Comparison of ENCODE assay signal across 18 cellular contexts in genomic region chr20:34512955-34513419, GRCh38. TPM values are rescaled to one million over a fixed set of nuclear protein-coding genes. Genes with fewer than 3 reads are reported as not detected.
DNase-seq lines count a peak whose midpoint lies in the region; ATAC-seq and TF ChIP-seq lines count a peak whose summit lies in the region.
"Had no signal": no experiment of that assay in that cellular context is flagged by ENCODE, and none has a peak within 500 bp of the region (broad histone marks: within the 10 kb centered on the region; RNA-seq: fewer than 3 reads in every experiment).

No MANE protein-coding gene starts in this region.

- CTCF ChIA-PET in CD4-positive, alpha-beta T cell (lab: Charles Lee): no interaction called here

- H3K27ac ChIP-seq in CD4-positive, alpha-beta T cell (ENCODE audit: low read depth, low read length): no peak overlapping the region
- peak overlapping the region; percentile 7 to 99 (median 75) for H3K27ac ChIP-seq in dorsolateral prefrontal cortex
- H3K27ac ChIP-seq: heart right ventricle, HL-60, psoas muscle had no signal

- H3K4me1 Mint-ChIP-seq in CD4-positive, alpha-beta T cell (ENCODE audit: low read depth): peaks cover 44% of the 10 kb centered on the region
- H3K4me1 Mint-ChIP-seq in nephron progenitor cell: peaks cover 28% of the 10 kb centered on the region

- H3K9me3 ChIP-seq in CD4-positive, alpha-beta T cell (ENCODE audit: control insufficient read depth, low read length): no peaks in the 10 kb centered on the region
- H3K9me3 ChIP-seq: heart right ventricle, psoas muscle had no signal

- no peak for DNase-seq in CD4-positive, alpha-beta T cell
- DNase-seq in NAMALWA (ENCODE audit: low spot score) (peak; percentile 37), dorsolateral prefrontal cortex (no peak), nephron progenitor cell (no peak)
- DNase-seq in stimulated activated CD4-positive, alpha-beta T cell treated with anti-CD3 and anti-CD28 coated beads, Interleukin-2, amount 100 ng/mL, for 24 hours: no peak
- no peak for DNase-seq in stimulated activated CD4-positive, alpha-beta T cell treated with anti-CD3 and anti-CD28 coated beads, Interleukin-4, amount 100 ng/mL, for 1 hour
- DNase-seq: activated CD4-positive, alpha-beta T cell treated with anti-CD3 and anti-CD28 coated beads for 1 hour; activated T-cell treated with anti-CD3 and anti-CD28 coated beads, Interleukin-2, amount 50 U/mL, for 4 hours; C1 segment of cervical spinal cord; heart right ventricle; NCI-H2171; psoas muscle; stimulated activated CD4-positive, alpha-beta T cell treated with anti-CD3 and anti-CD28 coated beads, Interleukin-4, amount 100 ng/mL, for 24 hours; stimulated activated naive CD4-positive, alpha-beta T cell had no signal

- H3K27ac Mint-ChIP-seq in CD4-positive, alpha-beta T cell: peak overlapping the region; percentile 80
- peak overlapping the region; percentile 19 for H3K27ac Mint-ChIP-seq in nephron progenitor cell

- intact Hi-C loops in CD4-positive, alpha-beta T cell (cut with DNase I, micrococcal nuclease): loop anchor here (10.0 kb wide), 2 partner anchors 362 to 398 kb away; partner anchors contain the start of genes EIF2S2 (in 2 of the 2), ACSS2 (in 1 of the 2) and GGT7 (in 1 of the 2)
- intact Hi-C loops in dorsolateral prefrontal cortex (cut with DNase I): no loop called here

- H3K27me3 Mint-ChIP-seq in CD4-positive, alpha-beta T cell: no peaks in the 10 kb centered on the region
- no peaks in the 10 kb centered on the region for H3K27me3 Mint-ChIP-seq in nephron progenitor cell (ENCODE audit: low read depth, poor library complexity)

- TF ChIP-seq CTCF in CD4-positive, alpha-beta T cell (IDR thresholded peaks at IDR 0.05): no peak
- TF ChIP-seq CTCF in dorsolateral prefrontal cortex (IDR thresholded peaks at IDR 0.05 in 54 of 56, conservative IDR thresholded peaks at IDR 0.05 in 2 of 56; ENCODE audit: low read depth in 1 of 56, partially characterized antibody in 56 of 56): no peak
- TF ChIP-seq CTCF in nephron progenitor cell (IDR thresholded peaks at IDR 0.05): no peak

- no peaks in the 10 kb centered on the region for H3K27me3 ChIP-seq in CD4-positive, alpha-beta T cell (ENCODE audit: control insufficient read depth, insufficient read depth, low read length)
- no peaks in the 10 kb centered on the region for H3K27me3 ChIP-seq in dorsolateral prefrontal cortex
- H3K27me3 ChIP-seq: heart right ventricle had no signal

- H3K9me3 Mint-ChIP-seq in CD4-positive, alpha-beta T cell: no peaks in the 10 kb centered on the region
- H3K9me3 Mint-ChIP-seq in nephron progenitor cell: no peaks in the 10 kb centered on the region
- H3K9me3 Mint-ChIP-seq: activated T-cell treated with anti-CD3 and anti-CD28 coated beads, Interleukin-2, amount 50 U/mL, for 4 hours had no signal

- H3K4me3 ChIP-seq in dorsolateral prefrontal cortex: peak overlapping the region in 1 of 59 donors; percentile 2
- H3K4me3 ChIP-seq: heart right ventricle, psoas muscle had no signal

- ATAC-seq in CD4-positive, alpha-beta T cell (ENCODE audit: poor library complexity): no peak
- ATAC-seq in HG02678 (IDR thresholded peaks at IDR 0.05; ENCODE audit: unreplicated experiment) (no peak), HG02759 (IDR thresholded peaks at IDR 0.05; ENCODE audit: unreplicated experiment) (no peak)
- ATAC-seq: activated T-cell treated with anti-CD3 and anti-CD28 coated beads, Interleukin-2, amount 50 U/mL, for 4 hours; heart right ventricle; psoas muscle; SK-N-SH treated with all-trans-retinoic acid at 6 μM for 48 hours had no signal

- peaks cover 45% of the 10 kb centered on the region for H3K36me3 Mint-ChIP-seq in CD4-positive, alpha-beta T cell (ENCODE audit: low read depth)
- peaks cover 46% of the 10 kb centered on the region for H3K36me3 Mint-ChIP-seq in nephron progenitor cell (ENCODE audit: low read depth)

- H3K4me3 Mint-ChIP-seq in CD4-positive, alpha-beta T cell: peak overlapping the region; percentile 80
- no peak overlapping the region for H3K4me3 Mint-ChIP-seq in nephron progenitor cell
- H3K4me3 Mint-ChIP-seq: activated T-cell treated with anti-CD3 and anti-CD28 coated beads, Interleukin-2, amount 50 U/mL, for 4 hours had no signal

- POLR2A ChIA-PET in CD4-positive, alpha-beta T cell (lab: Charles Lee): interaction anchor here (1.2 kb wide), 1 partner anchor 150 kb away, joined by 3 read pairs; the partner anchor contains the start of gene ITCH

RNA-seq across cellular contexts. Expression of gene DYNLRB1, which starts 3.2 kb away (rescaled TPM):
- 10 to 100 TPM; 38.3 to 40.3 TPM for total RNA-seq in CD4-positive, alpha-beta T cell
- total RNA-seq in dorsolateral prefrontal cortex: 100 to 1,000 TPM; 153 to 387 (median 261) TPM

RNA-seq across cellular contexts. Expression of gene MAP1LC3A, which starts 45.5 kb away (rescaled TPM):
- 10 to 100 TPM; 17.5 to 17.7 TPM for total RNA-seq in CD4-positive, alpha-beta T cell
- 100 to 1,000 TPM in 118 of 120 experiments, 10 to 100 TPM in 2; 86.9 to 270 (median 160) TPM for total RNA-seq in dorsolateral prefrontal cortex

Comparison
In these comparisons a context has a peak if more than half of its experiments do, and no peak if none do; other contexts are left out.
1. RNA of gene MAP1LC3A, which starts 45.5 kb away (total RNA-seq): 86.9 to 270 TPM in dorsolateral prefrontal cortex; 17.5 to 17.7 TPM in CD4-positive, alpha-beta T cell; every median in the first group is over 4 times any median in the second.
2. intact Hi-C loops: an anchor here in CD4-positive, alpha-beta T cell (10.0 kb wide); none called in dorsolateral prefrontal cortex.